10 cellular contexts compared by ENCODE assay signal in the genomic region with DNA sequence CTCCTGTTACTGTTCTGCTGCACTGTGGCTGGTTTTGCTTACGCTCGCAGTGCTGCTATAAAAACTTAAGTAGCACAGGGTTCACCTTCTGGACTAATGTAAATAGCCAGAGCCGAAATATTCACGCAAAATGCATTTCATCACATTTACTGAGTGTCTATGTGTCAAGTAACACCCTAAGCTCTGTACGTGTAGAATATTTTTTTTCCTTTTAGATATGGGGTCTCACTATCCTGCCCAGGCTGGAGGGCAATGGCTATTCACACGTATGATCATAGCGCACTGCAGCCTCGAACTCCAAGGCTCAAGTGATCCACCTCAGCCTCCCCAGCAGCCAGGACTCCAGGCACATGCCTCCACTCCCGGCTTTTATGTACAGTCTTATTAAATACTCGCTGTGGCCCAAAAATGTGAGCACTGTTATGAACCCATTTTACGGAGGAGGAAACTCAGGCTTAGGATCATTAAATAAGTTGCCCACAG.
A peak's percentile ranks its signal among the peaks of the same experiment; 100 is the strongest.
DNase-seq lines count a peak whose midpoint lies in the region; ATAC-seq and TF ChIP-seq lines count a peak whose summit lies in the region.
"Had no signal": no experiment of that assay in that cellular context is flagged by ENCODE, and none has a peak within 500 bp of the region (broad histone marks: within the 10 kb centered on the region; RNA-seq: fewer than 3 reads in every experiment).

No MANE protein-coding gene starts in this region.

- DNase-seq in CD8-positive, alpha-beta memory T cell, result no peak
- DNase-seq in osteocyte (ENCODE audit: extremely low spot score, unreplicated experiment), result no peak
- no peak for DNase-seq in NCI-H1436 (lab: John Stamatoyannopoulos, UW)
- no peak for DNase-seq in NCI-H524 (lab: John Stamatoyannopoulos, UW)

- H3K27me3 Mint-ChIP-seq in CD8-positive, alpha-beta memory T cell, result peaks cover 9 to 22% of the 10 kb centered on the region in 2 donors
- no peaks in the 10 kb centered on the region for H3K27me3 Mint-ChIP-seq in osteocyte (ENCODE audit: unreplicated experiment)

- H3K36me3 ChIP-seq in CD8-positive, alpha-beta memory T cell (ENCODE audit: insufficient read depth, low read length), result no peaks in the 10 kb centered on the region
- H3K36me3 ChIP-seq in OCI-LY1 (ENCODE audit: insufficient read depth, low read length), result peaks cover 11% of the 10 kb centered on the region
- no peaks in the 10 kb centered on the region for H3K36me3 ChIP-seq in endocrine pancreas (ENCODE audit: control insufficient read depth, insufficient read depth, low read length)
- H3K36me3 ChIP-seq: cardiac muscle cell, ovary had no signal

- peaks cover 10% of the 10 kb centered on the region for H3K4me1 ChIP-seq in CD8-positive, alpha-beta memory T cell (ENCODE audit: insufficient read depth, low read length)
- no peaks in the 10 kb centered on the region for H3K4me1 ChIP-seq in OCI-LY1 (ENCODE audit: insufficient read depth, low read length, severe bottlenecking)
- H3K4me1 ChIP-seq in endocrine pancreas (ENCODE audit: control insufficient read depth, insufficient read depth, low read length), result no peaks in the 10 kb centered on the region

- CTCF ChIA-PET in CD8-positive, alpha-beta memory T cell (lab: Charles Lee), result interaction anchor here (1.1 kb wide), 1 partner anchor 40 kb away, joined by 3 read pairs; no protein-coding TSS in a partner anchor

- H3K27me3 ChIP-seq in CD8-positive, alpha-beta memory T cell (ENCODE audit: insufficient read depth, low read length, poor library complexity, severe bottlenecking), result peaks cover 8% of the 10 kb centered on the region
- H3K27me3 ChIP-seq in OCI-LY1 (ENCODE audit: insufficient read depth, low read length) (peaks cover 8% of the 10 kb centered on the region; the same call in 1 of the 2 replicates), endocrine pancreas (ENCODE audit: control insufficient read depth, insufficient read depth, low read length) (no peaks in the 10 kb centered on the region)
- H3K27me3 ChIP-seq: ovary had no signal

- H3K4me2 ChIP-seq in OCI-LY1 (ENCODE audit: low read length), result 0 out of 2 replicates have a peak overlapping the region, but pooled peaks have one; percentile 8

- H3K4me1 Mint-ChIP-seq in CD8-positive, alpha-beta memory T cell, result peaks cover 9 to 15% (median 14%) of the 10 kb centered on the region in 3 donors
- peaks cover 30% of the 10 kb centered on the region for H3K4me1 Mint-ChIP-seq in osteocyte (ENCODE audit: unreplicated experiment)

- TF ChIP-seq CTCF in OCI-LY1 (IDR thresholded peaks at IDR 0.05; ENCODE audit: low read length) (no peak), osteocyte (IDR thresholded peaks at IDR 0.05) (no peak)

- H4K20me1 ChIP-seq in OCI-LY1 (ENCODE audit: insufficient read depth, low read length), result no peaks in the 10 kb centered on the region

- H3K4me3 ChIP-seq in CD8-positive, alpha-beta memory T cell (ENCODE audit: low read length), result peak overlapping the region; percentile 70
- H3K4me3 ChIP-seq in OCI-LY1 (ENCODE audit: low read depth, low read length, poor library complexity, severe bottlenecking), result no peak overlapping the region
- H3K4me3 ChIP-seq in endocrine pancreas (ENCODE audit: control insufficient read depth, insufficient read depth, low read length), result peak overlapping the region; percentile 65
- H3K4me3 ChIP-seq: cardiac muscle cell had no signal

- peak overlapping the region; percentile 78 to 89 (median 85) for H3K4me3 Mint-ChIP-seq in CD8-positive, alpha-beta memory T cell
- H3K4me3 Mint-ChIP-seq in osteocyte (ENCODE audit: unreplicated experiment), result peak overlapping the region; percentile 73

- H2AFZ ChIP-seq in OCI-LY1 (ENCODE audit: low read length), result no peak overlapping the region

- no peaks in the 10 kb centered on the region for H3K9me2 ChIP-seq in OCI-LY1 (ENCODE audit: low read depth, low read length)

- no peaks in the 10 kb centered on the region for H3K9me3 ChIP-seq in CD8-positive, alpha-beta memory T cell (ENCODE audit: low read length)
- no peaks in the 10 kb centered on the region for H3K9me3 ChIP-seq in OCI-LY1 (ENCODE audit: low read length)
- no peaks in the 10 kb centered on the region for H3K9me3 ChIP-seq in endocrine pancreas (ENCODE audit: control insufficient read depth, low read length)
- H3K9me3 ChIP-seq: ovary had no signal

- peak overlapping the region in 1 of 8 donors; percentile 50 for H3K27ac Mint-ChIP-seq in CD8-positive, alpha-beta memory T cell
- peak overlapping the region; percentile 92 for H3K27ac Mint-ChIP-seq in osteocyte (ENCODE audit: unreplicated experiment)
- H3K27ac Mint-ChIP-seq: stimulated activated memory B cell treated with anti-CD40 and anti-IgM and Interleukin-4, amounts not matched to agents 10 μg/mL and 1 μg/mL and 100 μg/mL, for 72 hours had no signal

- POLR2A ChIA-PET in CD8-positive, alpha-beta memory T cell (lab: Charles Lee), result no interaction called here

- H3K9ac ChIP-seq in OCI-LY1 (ENCODE audit: low read length), result no peak overlapping the region
- no peak overlapping the region for H3K9ac ChIP-seq in endocrine pancreas (ENCODE audit: control insufficient read depth, insufficient read depth, low read length)

- no peak for ATAC-seq in HG03520 (IDR thresholded peaks at IDR 0.05; ENCODE audit: unreplicated experiment)

- no peaks in the 10 kb centered on the region for H3F3A ChIP-seq in OCI-LY1 (ENCODE audit: insufficient read depth, low read length)

- H3K9me3 Mint-ChIP-seq in CD8-positive, alpha-beta memory T cell, result no peaks in the 10 kb centered on the region
- no peaks in the 10 kb centered on the region for H3K9me3 Mint-ChIP-seq in osteocyte (ENCODE audit: unreplicated experiment)

- no peaks in the 10 kb centered on the region for H3K79me2 ChIP-seq in OCI-LY1 (ENCODE audit: insufficient read depth, low read length)

- H3K36me3 Mint-ChIP-seq in CD8-positive, alpha-beta memory T cell, result peaks cover 5 to 10% (median 7%) of the 10 kb centered on the region in 3 donors
- peaks cover 9% of the 10 kb centered on the region for H3K36me3 Mint-ChIP-seq in osteocyte (ENCODE audit: unreplicated experiment)

- no peak overlapping the region for H3K27ac ChIP-seq in CD8-positive, alpha-beta memory T cell (ENCODE audit: low read depth, low read length)
- H3K27ac ChIP-seq in OCI-LY1 (ENCODE audit: low read depth, low read length, poor library complexity, severe bottlenecking), result no peak overlapping the region
- H3K27ac ChIP-seq: cardiac muscle cell, ovary had no signal
